Comparison of ENCODE assay signal across 1 cellular context in genomic region chr10:88027570-88027969, GRCh38.
A peak's percentile ranks its signal among the peaks of the same experiment; 100 is the strongest.
TF ChIP-seq lines count a peak whose summit lies in the region.

No MANE protein-coding gene starts in this region.

TF ChIP-seq in GM12878, 131 proteins besides CTCF, POLR2A, EP300 and RAD21 (continued from another document):
- TF ChIP-seq ESRRA (IDR thresholded peaks at IDR 0.05; ENCODE audit: low read length) (no peak), NFIC (IDR thresholded peaks at IDR 0.05; ENCODE audit: low read depth, low read length) (peak; percentile 64), NR2F1 (conservative IDR thresholded peaks at IDR 0.05) (no peak), ZBED1 (IDR thresholded peaks at IDR 0.05; ENCODE audit: borderline replicate concordance) (no peak), CHD2 (IDR thresholded peaks at IDR 0.05; ENCODE audit: borderline replicate concordance, low read depth, low read length) (no peak), PML (IDR thresholded peaks at IDR 0.05; ENCODE audit: low read length) (0 out of 2 replicates have a peak, but pooled peaks have one; percentile 21), ATF2 (IDR thresholded peaks at IDR 0.05; ENCODE audit: low read length) (peak; percentile 52), SPI1 (IDR thresholded peaks at IDR 0.05; ENCODE audit: borderline replicate concordance, insufficient read depth, low read depth, low read length) (peak; percentile 78; the same call in 1 of the 2 replicates), PRDM15 (CRISPR knock-in tag; IDR thresholded peaks at IDR 0.05) (no peak), KLF5 (IDR thresholded peaks at IDR 0.05; ENCODE audit: partially characterized antibody) (no peak), ZZZ3 (IDR thresholded peaks at IDR 0.05; ENCODE audit: control insufficient read depth, insufficient read length, low read depth) (no peak), STAT1 (conservative IDR thresholded peaks at IDR 0.05) (no peak), IKZF2 (IDR thresholded peaks at IDR 0.05) (peak; percentile 53 to 68; a peak in 2 of 4 replicates), GABPA (IDR thresholded peaks at IDR 0.05; ENCODE audit: low read depth) (no peak)
